In genomic region chr4:141132689-141133145, GRCh38 we compare ENCODE assay signal across 8 cellular contexts. TPM values are rescaled to one million over a fixed set of nuclear protein-coding genes. Genes with fewer than 3 reads are reported as not detected.
DNase-seq lines count a peak whose midpoint lies in the region; ATAC-seq and TF ChIP-seq lines count a peak whose summit lies in the region.

No MANE protein-coding gene starts in this region.

- H3K4me3 ChIP-seq in WERI-Rb-1 (ENCODE audit: low read depth, low read length): peak overlapping the region; percentile 80
- H3K4me3 ChIP-seq in gastroesophageal sphincter: peak overlapping the region; percentile 89 to 93
- peak overlapping the region; percentile 79 for H3K4me3 ChIP-seq in neuron (ENCODE audit: low read length)

- no CpG with 5 or more reads among the region's 43 CpGs for WGBS in gastroesophageal sphincter (ENCODE audit: low coverage in 1 of 2), 2 donors

- peak overlapping the region; percentile 95 for H2AFZ ChIP-seq in neuron (ENCODE audit: low read depth, low read length)

- H3K4me3 Mint-ChIP-seq in activated CD4-positive, alpha-beta memory T cell treated with anti-CD3 and anti-CD28 coated beads for 36 hours: no peak overlapping the region

- no peaks in the 10 kb centered on the region for H3K9me3 Mint-ChIP-seq in activated CD4-positive, alpha-beta memory T cell treated with anti-CD3 and anti-CD28 coated beads for 36 hours

- H3K4me1 ChIP-seq in gastroesophageal sphincter: peaks cover 0 to 43% (median 0%) of the 10 kb centered on the region in 3 donors
- H3K4me1 ChIP-seq in neuron (ENCODE audit: insufficient read depth, low read length): peaks cover 20% of the 10 kb centered on the region

- no peaks in the 10 kb centered on the region for H3K36me3 Mint-ChIP-seq in activated CD4-positive, alpha-beta memory T cell treated with anti-CD3 and anti-CD28 coated beads for 36 hours

- peaks cover 11% of the 10 kb centered on the region for H3K4me1 Mint-ChIP-seq in activated CD4-positive, alpha-beta memory T cell treated with anti-CD3 and anti-CD28 coated beads for 36 hours (ENCODE audit: low read depth)

- CTCF ChIA-PET in activated CD4-positive, alpha-beta memory T cell treated with anti-CD3 and anti-CD28 coated beads for 36 hours (lab: Charles Lee): interaction anchor here (1.0 to 2.0 kb wide), 5 partner anchors 11 to 275 kb away, joined by 4 to 9 read pairs (median 5); no protein-coding TSS in a partner anchor

- no peak overlapping the region for H3K27ac Mint-ChIP-seq in activated CD4-positive, alpha-beta memory T cell treated with anti-CD3 and anti-CD28 coated beads for 36 hours

- POLR2A ChIA-PET in activated CD4-positive, alpha-beta memory T cell treated with anti-CD3 and anti-CD28 coated beads for 36 hours (lab: Charles Lee): interaction anchor here (0.5 kb wide), 1 partner anchor 43 kb away, joined by 4 read pairs; no protein-coding TSS in a partner anchor

- no peak overlapping the region for H3K27ac ChIP-seq in WERI-Rb-1
- H3K27ac ChIP-seq in gastroesophageal sphincter: peak overlapping the region; percentile 80 to 93 (median 92)

- peaks cover 69% of the 10 kb centered on the region for H3K27me3 Mint-ChIP-seq in activated CD4-positive, alpha-beta memory T cell treated with anti-CD3 and anti-CD28 coated beads for 36 hours

- ATAC-seq in HG02973 (IDR thresholded peaks at IDR 0.05; ENCODE audit: unreplicated experiment): peak; percentile 8
- peak; percentile 68 for ATAC-seq in gastroesophageal sphincter

- peak; percentile 53 for DNase-seq in activated CD8-positive, alpha-beta memory T cell treated with anti-CD3 and anti-CD28 coated beads for 24 hours
- no peak for DNase-seq in activated CD8-positive, alpha-beta memory T cell treated with anti-CD3 and anti-CD28 coated beads, Interleukin-2, amount 50 U/mL, for 4 hours
- no peak for DNase-seq in WERI-Rb-1
- no peak for DNase-seq in activated CD4-positive, alpha-beta memory T cell treated with anti-CD3 and anti-CD28 coated beads for 36 hours
- DNase-seq in SIG-M5 treated with dmso at 0.1 percent for 504 hours (lab: John Stamatoyannopoulos, UW; ENCODE audit: unreplicated experiment): no peak

- TF ChIP-seq EP300 in gastroesophageal sphincter (IDR thresholded peaks at IDR 0.05): no peak

- TF ChIP-seq CTCF in WERI-Rb-1 (IDR thresholded peaks at IDR 0.05; ENCODE audit: low read depth, low read length) (no peak), gastroesophageal sphincter (IDR thresholded peaks at IDR 0.05) (no peak)

- TF ChIP-seq POLR2A in gastroesophageal sphincter (IDR thresholded peaks at IDR 0.05): peak; percentile 37 to 40

- H3K36me3 ChIP-seq in WERI-Rb-1 (no peaks in the 10 kb centered on the region), gastroesophageal sphincter (no peaks in the 10 kb centered on the region), neuron (ENCODE audit: insufficient read depth, low read length) (peaks cover 5% of the 10 kb centered on the region)

- intact Hi-C loops in activated CD4-positive, alpha-beta memory T cell treated with anti-CD3 and anti-CD28 coated beads for 36 hours (cut with micrococcal nuclease): loop anchor here (1.0 to 5.0 kb wide), 2 partner anchors 90 to 271 kb away; partner anchors contain the start of gene ZNF330

- H3K27me3 ChIP-seq in WERI-Rb-1 (ENCODE audit: insufficient read depth, low read depth, severe bottlenecking) (no peaks in the 10 kb centered on the region), gastroesophageal sphincter (no peaks in the 10 kb centered on the region), neuron (ENCODE audit: insufficient read depth, low read length) (no peaks in the 10 kb centered on the region)

- H3K9me3 ChIP-seq in WERI-Rb-1 (ENCODE audit: severe bottlenecking) (no peaks in the 10 kb centered on the region), gastroesophageal sphincter (no peaks in the 10 kb centered on the region), neuron (ENCODE audit: low read length) (peaks cover 2% of the 10 kb centered on the region)

RNA-seq across cellular contexts. Expression of gene RNF150, which starts 0.6 kb away (rescaled TPM):
- total RNA-seq in gastroesophageal sphincter: 10 to 100 TPM; 36.5 to 70.5 (median 59.9) TPM
- not detected for total RNA-seq in activated CD4-positive, alpha-beta memory T cell treated with anti-CD3 and anti-CD28 coated beads for 36 hours

Comparison
In these comparisons a context has a peak if more than half of its experiments do, and no peak if none do; other contexts are left out.
1. RNA of gene RNF150, which starts 0.6 kb away (total RNA-seq): 36.5 to 70.5 TPM in gastroesophageal sphincter; not detected in activated CD4-positive, alpha-beta memory T cell treated with anti-CD3 and anti-CD28 coated beads for 36 hours; every median in the first group is over 10 times any median in the second.
2. Peak in every context shown above with its lines, with median percentiles within 50 percentile points of each other: H3K4me3 ChIP-seq.